ENCODE assay signal across 8 cellular contexts in the genomic region with DNA sequence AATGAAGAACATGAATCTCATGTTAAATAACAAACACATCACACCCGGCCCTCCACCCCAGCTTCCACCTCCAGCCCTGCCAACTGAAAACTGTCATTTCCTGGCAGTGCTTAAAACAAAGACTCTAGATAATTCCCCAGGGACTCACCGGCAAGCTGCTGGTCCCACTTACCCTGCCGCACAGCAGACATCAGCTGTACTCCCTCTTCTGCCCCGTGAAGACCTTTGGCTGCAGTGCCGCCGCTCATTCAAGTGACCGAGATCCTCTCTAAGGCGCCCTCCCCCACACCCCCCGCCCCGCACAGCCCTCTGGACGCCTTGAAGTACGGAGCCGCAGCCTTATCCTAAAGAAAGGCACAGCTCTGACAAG. TPM values are rescaled to one million over a fixed set of nuclear protein-coding genes. Genes with fewer than 3 reads are reported as not detected.
DNase-seq lines count a peak whose midpoint lies in the region; ATAC-seq and TF ChIP-seq lines count a peak whose summit lies in the region.

No MANE protein-coding gene starts in this region.

- CTCF ChIA-PET in A673 (lab: Charles Lee) (interaction anchor here (1.0 to 2.2 kb wide), 2 partner anchors 13 to 41 kb away, joined by 4 to 9 read pairs; no protein-coding TSS in a partner anchor), GM10248 (lab: Yijun Ruan, JAX) (interaction anchor here (0.8 to 8.3 kb wide), 15 partner anchors 9 to 178 kb away, joined by 3 to 68 read pairs (median 7); no protein-coding TSS in a partner anchor)

- H3K27ac ChIP-seq in A673 (ENCODE audit: low read depth, low read length, poor library complexity, severe bottlenecking) (peak overlapping the region; percentile 70), adipose tissue (ENCODE audit: low read depth, low read length) (peak overlapping the region; percentile 53), left ventricle myocardium inferior (replicated peaks) (peak overlapping the region; percentile 95)

- 0% methylated on average over 13 of the region's 13 CpGs for WGBS in adipose tissue, 3 donors

- no TSS peak for BruUV-seq in A673 (replicated peaks; lab: Mats Ljungman, UMichigan)

- H3K4me1 ChIP-seq in A673 (ENCODE audit: insufficient read depth, low read length, poor library complexity, severe bottlenecking) (peaks cover 26% of the 10 kb centered on the region), left ventricle myocardium inferior (peaks cover 78% of the 10 kb centered on the region)

- H3K27me3 ChIP-seq in A673 (replicated peaks; ENCODE audit: insufficient read depth, low read depth, low read length, poor library complexity) (no peaks in the 10 kb centered on the region), left ventricle myocardium inferior (ENCODE audit: low read depth) (no peaks in the 10 kb centered on the region)

- POLR2A ChIA-PET in A673 (lab: Charles Lee; ENCODE audit: low non-redundant PET), result interaction anchor here (0.6 kb wide), 1 partner anchor 840 kb away, joined by 4 read pairs; the partner anchor contains the start of gene CAST
- POLR2A ChIA-PET in GM10248 (lab: Yijun Ruan, JAX), result interaction anchor here (1.0 kb wide), 1 partner anchor 12 kb away, joined by 4 read pairs; no protein-coding TSS in a partner anchor

- ATAC-seq in HG02981 (IDR thresholded peaks at IDR 0.05; ENCODE audit: unreplicated experiment) (peak; percentile 43), HG02870 (IDR thresholded peaks at IDR 0.05; ENCODE audit: unreplicated experiment) (no peak)

- intact Hi-C loops in A673 (cut with micrococcal nuclease; ENCODE audit: unreplicated experiment), result no loop called here
- intact Hi-C loops in left ventricle myocardium inferior (cut with micrococcal nuclease), result no loop called here
- intact Hi-C loops in posterior vena cava (cut with DNase I), result loop anchor here in 1 of 2 donors (5.0 kb wide), 1 partner anchor 440 kb away; no protein-coding TSS in a partner anchor

- TF ChIP-seq CTCF in A673 (conservative IDR thresholded peaks at IDR 0.05; ENCODE audit: low read depth, low read length) (no peak), GM10248 (IDR thresholded peaks at IDR 0.05; ENCODE audit: control extremely low read depth, extremely low read depth, low read depth, missing control alignments) (no peak), left ventricle myocardium inferior (IDR thresholded peaks at IDR 0.05; ENCODE audit: borderline replicate concordance) (no peak)

- no peaks in the 10 kb centered on the region for H3K9me3 ChIP-seq in A673 (ENCODE audit: low read depth, low read length, poor library complexity, severe bottlenecking)
- no peaks in the 10 kb centered on the region for H3K9me3 ChIP-seq in left ventricle myocardium inferior (replicated peaks)

- peak; percentile 73 for DNase-seq in A673 (ENCODE audit: low spot score)
- peak; percentile 51 for DNase-seq in GM10248 (ENCODE audit: extremely low spot score)
- peak; percentile 26 to 62 for DNase-seq in NCI-H526 (lab: John Stamatoyannopoulos, UW)
- DNase-seq in left ventricle myocardium inferior, result peak; percentile 69
- DNase-seq in posterior vena cava (ENCODE audit: low spot score), result peak; percentile 87

- H3K36me3 ChIP-seq in A673 (ENCODE audit: insufficient read depth, low read length, poor library complexity, severe bottlenecking) (no peaks in the 10 kb centered on the region), left ventricle myocardium inferior (peaks cover under 1% of the 10 kb centered on the region)

- H3K4me3 ChIP-seq in A673 (ENCODE audit: low read depth, low read length, poor library complexity, severe bottlenecking) (peak overlapping the region; percentile 62), left ventricle myocardium inferior (peak overlapping the region; percentile 89)

RNA-seq across cellular contexts. Expression of gene GLRX, which starts 0.5 kb away (rescaled TPM):
- total RNA-seq in A673 (2021), result 27.3 and 28.6 TPM in 2 replicates
- 100 to 1,000 TPM in 2 of 3 donors, 10 to 100 TPM in 1; 28.6 to 212 (median 201) TPM for polyA plus RNA-seq in adipose tissue
- total RNA-seq in left ventricle myocardium inferior, result 139 TPM
- 10 to 100 TPM; 31.0 to 52.5 TPM for total RNA-seq in posterior vena cava
